29 cellular contexts compared by ENCODE assay signal in genomic region chr1:171865106-171865505, GRCh38. TPM values are rescaled to one million over a fixed set of nuclear protein-coding genes. Genes with fewer than 3 reads are reported as not detected.
A peak's percentile ranks its signal among the peaks of the same experiment; 100 is the strongest.
DNase-seq lines count a peak whose midpoint lies in the region; FAIRE-seq and TF ChIP-seq lines count a peak whose summit lies in the region.
"Had no signal": no experiment of that assay in that cellular context is flagged by ENCODE, and none has a peak within 500 bp of the region (broad histone marks: within the 10 kb centered on the region; RNA-seq: fewer than 3 reads in every experiment).

No MANE protein-coding gene starts in this region.

- no peak overlapping the region for H3K4me3 ChIP-seq in bronchial epithelial cell (ENCODE audit: low read depth, low read length)
- H3K4me3 ChIP-seq in epithelial cell of esophagus (ENCODE audit: low read length) = no peak overlapping the region
- H3K4me3 ChIP-seq: A549; BLaER1; BLaER1 treated with 17β-estradiol and CSF1 and Interleukin-3, amounts not matched to agents 10 nM and 100 nM had no signal

- no peaks in the 10 kb centered on the region for H3K36me3 ChIP-seq in bronchial epithelial cell (ENCODE audit: control insufficient read depth, insufficient read depth, low read length)
- H3K36me3 ChIP-seq: BE2C; BLaER1; BLaER1 treated with 17β-estradiol and CSF1 and Interleukin-3, amounts not matched to agents 10 nM and 100 nM had no signal

- H3K27me3 ChIP-seq in bronchial epithelial cell (ENCODE audit: control insufficient read depth, insufficient read depth, low read length) = no peaks in the 10 kb centered on the region
- H3K27me3 ChIP-seq: BE2C; BLaER1; BLaER1 treated with 17β-estradiol and CSF1 and Interleukin-3, amounts not matched to agents 10 nM and 100 nM had no signal

- DNase-seq in NCI-H2171 treated with DMSO at 0.1 percent for 48 hours (lab: John Stamatoyannopoulos, UW) (peak; percentile 5), NCI-H2171 (lab: John Stamatoyannopoulos, UW) (no peak), bronchial epithelial cell (ENCODE audit: low read depth) (peak; percentile 44), epithelial cell of esophagus (ENCODE audit: low read depth) (peak; percentile 52), amygdala (lab: John Stamatoyannopoulos, UW) (no peak), D341Med (ENCODE audit: low spot score) (no peak)
- DNase-seq: 8988T; ACHN; AML-193; BE2C; C1 segment of cervical spinal cord; Caco-2; Calu3; CD4-positive, alpha-beta memory T cell; CD4-positive, alpha-beta T cell; CD4-positive, CD25-positive, alpha-beta regulatory T cell; CD8-positive, alpha-beta memory T cell; CD8-positive, alpha-beta T cell; COR-L47; DMS 273 treated with DMSO at 0.1 percent for 48 hours; DMS153; DMS53; DMS79; DMS79 treated with DMSO at 0.1 percent for 48 hours; DND-41; EL had no signal

- FAIRE-seq in bronchial epithelial cell (lab: Jason Lieb, UNC) = no peak
- FAIRE-seq: A549 had no signal

- TF ChIP-seq CTCF in bronchial epithelial cell (IDR thresholded peaks at IDR 0.05; ENCODE audit: insufficient read depth, low read length, severe bottlenecking) (no peak), epithelial cell of esophagus (IDR thresholded peaks at IDR 0.05; ENCODE audit: insufficient read depth, low read depth, low read length, missing control alignments) (no peak)

RNA-seq across cellular contexts. Expression of gene DNM3, which starts 23.8 kb away (rescaled TPM):
- 0.64 and 1.3 TPM in 2 replicates for total RNA-seq in bronchial epithelial cell

Comparison
In these comparisons a context has a peak if more than half of its experiments do, and no peak if none do; other contexts are left out.
1. DNase-seq: peak in NCI-H2171 treated with DMSO at 0.1 percent for 48 hours (single experiment), bronchial epithelial cell (single experiment) and epithelial cell of esophagus (single experiment); none in NCI-H2171 (single experiment), amygdala (0 of 56) and D341Med (single experiment).